1 cellular context compared by ENCODE assay signal in the genomic region with DNA sequence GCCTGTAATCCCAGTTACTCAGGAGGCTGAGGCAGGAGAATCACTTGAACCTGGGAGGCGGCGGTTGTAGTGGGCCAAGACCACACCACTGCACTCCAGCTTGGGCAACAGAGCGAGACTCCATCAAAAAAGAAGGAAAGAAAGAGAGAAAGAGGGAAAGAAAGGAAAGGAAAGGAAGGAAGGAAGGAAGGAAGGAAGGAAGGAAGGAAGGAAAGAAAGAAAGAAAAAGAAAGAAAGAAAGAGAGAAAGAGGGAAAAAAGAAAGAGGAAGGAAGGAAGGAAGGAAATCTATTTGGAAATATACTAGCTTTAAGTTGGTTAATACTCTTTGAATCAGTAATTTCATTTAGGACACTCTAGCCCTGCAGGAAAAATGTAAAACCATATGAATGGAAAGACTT. TPM values are rescaled to one million over a fixed set of nuclear protein-coding genes. Genes with fewer than 3 reads are reported as not detected.
"Had no signal": no experiment of that assay in that cellular context is flagged by ENCODE, and none has a peak within 500 bp of the region (broad histone marks: within the 10 kb centered on the region; RNA-seq: fewer than 3 reads in every experiment).

No MANE protein-coding gene starts in this region.

RNA-seq across cellular contexts. Expression of a gene that starts 49.1 kb away (rescaled TPM):
- total RNA-seq: Peyer's patch had no signal
